8 cellular contexts compared by ENCODE assay signal in genomic region chr3:58874795-58875194, GRCh38.
DNase-seq lines count a peak whose midpoint lies in the region; ATAC-seq lines count a peak whose summit lies in the region.

No MANE protein-coding gene starts in this region.

- H3K36me3 Mint-ChIP-seq in T-helper 1 cell treated with Interleukin-12 subunit alpha and Interleukin-12 subunit beta and Interleukin-4 antibody, amounts not matched to agents 30 μg/mL and 1 μg/mL, for 36 hours (ENCODE audit: low read depth), result no peaks in the 10 kb centered on the region

- ATAC-seq in GM18870 (IDR thresholded peaks at IDR 0.05; ENCODE audit: unreplicated experiment) (peak; percentile 89), HG02973 (IDR thresholded peaks at IDR 0.05; ENCODE audit: unreplicated experiment) (peak; percentile 94)

- H3K27me3 Mint-ChIP-seq in T-helper 1 cell treated with Interleukin-12 subunit alpha and Interleukin-12 subunit beta and Interleukin-4 antibody, amounts not matched to agents 30 μg/mL and 1 μg/mL, for 36 hours (ENCODE audit: low read depth), result no peaks in the 10 kb centered on the region

- H3K27ac Mint-ChIP-seq in T-helper 1 cell treated with Interleukin-12 subunit alpha and Interleukin-12 subunit beta and Interleukin-4 antibody, amounts not matched to agents 30 μg/mL and 1 μg/mL, for 36 hours, result peak overlapping the region; percentile 74

- H3K4me1 Mint-ChIP-seq in T-helper 1 cell treated with Interleukin-12 subunit alpha and Interleukin-12 subunit beta and Interleukin-4 antibody, amounts not matched to agents 30 μg/mL and 1 μg/mL, for 36 hours (ENCODE audit: low read depth), result peaks cover 10% of the 10 kb centered on the region

- no peak overlapping the region for H3K4me3 Mint-ChIP-seq in T-helper 1 cell treated with Interleukin-12 subunit alpha and Interleukin-12 subunit beta and Interleukin-4 antibody, amounts not matched to agents 30 μg/mL and 1 μg/mL, for 36 hours

- H3K9me3 Mint-ChIP-seq in T-helper 1 cell treated with Interleukin-12 subunit alpha and Interleukin-12 subunit beta and Interleukin-4 antibody, amounts not matched to agents 30 μg/mL and 1 μg/mL, for 36 hours, result no peaks in the 10 kb centered on the region

- peak; percentile 69 for DNase-seq in A172 (ENCODE audit: low spot score)
- DNase-seq in DMS 273 (lab: John Stamatoyannopoulos, UW; ENCODE audit: unreplicated experiment), result no peak
- no peak for DNase-seq in NOMO-1 treated with dmso at 0.1 percent for 144 hours (lab: John Stamatoyannopoulos, UW; ENCODE audit: unreplicated experiment)
- no peak for DNase-seq in activated gamma-delta T cell treated with Interleukin-2 at 50 U/mL for 16 hours
- DNase-seq in hippocampal formation (lab: John Stamatoyannopoulos, UW), result no peak
